In genomic region chr15:95249524-95249923, GRCh38 we compare ENCODE assay signal across 16 cellular contexts.
A peak's percentile ranks its signal among the peaks of the same experiment; 100 is the strongest.
DNase-seq lines count a peak whose midpoint lies in the region; ATAC-seq, FAIRE-seq and TF ChIP-seq lines count a peak whose summit lies in the region.
"Had no signal": no experiment of that assay in that cellular context is flagged by ENCODE, and none has a peak within 500 bp of the region (broad histone marks: within the 10 kb centered on the region; RNA-seq: fewer than 3 reads in every experiment).

No MANE protein-coding gene starts in this region.

- no peaks in the 10 kb centered on the region for H4K20me1 ChIP-seq in K562 (replicated peaks; ENCODE audit: control insufficient read depth, insufficient read depth, low read length)
- H4K20me1 ChIP-seq: BLaER1 treated with 17β-estradiol and CSF1 and Interleukin-3, amounts not matched to agents 10 nM and 100 nM had no signal

- DNase-seq in left ventricle myocardium inferior (no peak), left ventricle myocardium superior (no peak), K562 (ENCODE audit: extremely low read depth in 1 of 4, low spot score in 3 of 4) (no peak), vagina (ENCODE audit: extremely low spot score in 2 of 2) (no peak), GDM1 (lab: John Stamatoyannopoulos, UW) (no peak), GOT3 (lab: John Stamatoyannopoulos, UW) (no peak), hypothalamus (lab: John Stamatoyannopoulos, UW) (no peak)
- DNase-seq: ACHN; CD4-positive, CD25-positive, alpha-beta regulatory T cell; DMS53; GM23248; H7 had no signal

- POLR2A ChIA-PET in K562 (lab: Yijun Ruan, JAX): no interaction called here

- no peak for TF ChIP-seq EP300 in K562 (IDR thresholded peaks at IDR 0.05; ENCODE audit: low read length)
- no peak for TF ChIP-seq EP300 in gastroesophageal sphincter (IDR thresholded peaks at IDR 0.05)

- intact Hi-C loops in left ventricle myocardium inferior (cut with micrococcal nuclease) (no loop called here), left ventricle myocardium superior (cut with micrococcal nuclease) (no loop called here), K562 (cut with micrococcal nuclease) (no loop called here), vagina (cut with DNase I) (no loop called here)

- in situ Hi-C loops in K562 (cut with MboI): no loop called here

- 3% methylated on average over 4 of the region's 4 CpGs for WGBS in K562 (ENCODE audit: insufficient coverage, low coverage, missing lambda C conversion rate)
- 39 to 60% methylated on average over 4 of the region's 4 CpGs for WGBS in gastroesophageal sphincter (ENCODE audit: low coverage in 1 of 2), 2 donors

- H2AFZ ChIP-seq in K562 (ENCODE audit: low read depth, low read length): no peak overlapping the region
- H2AFZ ChIP-seq: GM23248 had no signal

- no peak for FAIRE-seq in K562 (lab: Jason Lieb, UNC)
- FAIRE-seq: GM12878 had no signal

- no peaks in the 10 kb centered on the region for H3K9me3 ChIP-seq in left ventricle myocardium inferior (replicated peaks)
- 0 out of 2 replicates have a peak, but pooled peaks cover 2% of the 10 kb centered on the region for H3K9me3 ChIP-seq in K562 (replicated peaks; ENCODE audit: control insufficient read depth, insufficient read depth, low read depth, low read length)
- H3K9me3 ChIP-seq in gastroesophageal sphincter: no peaks in the 10 kb centered on the region
- H3K9me3 ChIP-seq in vagina: no peaks in the 10 kb centered on the region

- no TSS peak for BruUV-seq in K562 (replicated peaks; lab: Mats Ljungman, UMichigan)

- H3K4me2 ChIP-seq in K562 (ENCODE audit: insufficient read depth, low read length): no peak overlapping the region
- H3K4me2 ChIP-seq: BLaER1 treated with 17β-estradiol and CSF1 and Interleukin-3, amounts not matched to agents 10 nM and 100 nM had no signal

- H3K27ac ChIP-seq in left ventricle myocardium inferior (replicated peaks): peak overlapping the region; percentile 3
- no peak overlapping the region for H3K27ac ChIP-seq in K562 (ENCODE audit: extremely low read depth, low read depth, low read length)
- H3K27ac ChIP-seq in gastroesophageal sphincter: peak overlapping the region; percentile 9 to 71 (median 58)
- peak overlapping the region; percentile 1 for H3K27ac ChIP-seq in vagina
- H3K27ac ChIP-seq: 22Rv1; BLaER1 treated with 17β-estradiol and CSF1 and Interleukin-3, amounts not matched to agents 10 nM and 100 nM; GM23248 had no signal

- H3K36me3 ChIP-seq in left ventricle myocardium inferior (no peaks in the 10 kb centered on the region), K562 (ENCODE audit: control insufficient read depth, insufficient read depth, low read length) (no peaks in the 10 kb centered on the region), gastroesophageal sphincter (no peaks in the 10 kb centered on the region), vagina (no peaks in the 10 kb centered on the region)
- H3K36me3 ChIP-seq: BLaER1 treated with 17β-estradiol and CSF1 and Interleukin-3, amounts not matched to agents 10 nM and 100 nM had no signal

- H3K4me3 ChIP-seq in left ventricle myocardium inferior (no peak overlapping the region), K562 (no peak overlapping the region), gastroesophageal sphincter (no peak overlapping the region), vagina (no peak overlapping the region)
- H3K4me3 ChIP-seq: BLaER1 treated with 17β-estradiol and CSF1 and Interleukin-3, amounts not matched to agents 10 nM and 100 nM; GM12878; GM23248 had no signal

- TF ChIP-seq POLR2A in K562 (conservative IDR thresholded peaks at IDR 0.05) (no peak), gastroesophageal sphincter (IDR thresholded peaks at IDR 0.05) (no peak), vagina (IDR thresholded peaks at IDR 0.05) (no peak)

- no peaks in the 10 kb centered on the region for H3K79me2 ChIP-seq in K562 (ENCODE audit: control insufficient read depth, insufficient read depth, low read length)

- H3K4me1 ChIP-seq in left ventricle myocardium inferior (peaks cover 5% of the 10 kb centered on the region), K562 (replicated peaks in 1 of 2; ENCODE audit: control insufficient read depth in 2 of 2, insufficient read depth in 2 of 2, low read length in 2 of 2) (no peaks in the 10 kb centered on the region; a peak in 2 of 5 replicates), gastroesophageal sphincter (peaks cover 0 to 34% (median 0%) of the 10 kb centered on the region in 3 donors), vagina (peaks cover 11% of the 10 kb centered on the region)
- H3K4me1 ChIP-seq: BLaER1 treated with 17β-estradiol and CSF1 and Interleukin-3, amounts not matched to agents 10 nM and 100 nM had no signal

- H3K27me3 ChIP-seq in left ventricle myocardium inferior (ENCODE audit: low read depth) (no peaks in the 10 kb centered on the region), K562 (ENCODE audit: control insufficient read depth in 2 of 2, insufficient read depth in 2 of 2, low read length in 2 of 2) (no peaks in the 10 kb centered on the region; a peak in 1 of 5 replicates), gastroesophageal sphincter (no peaks in the 10 kb centered on the region), vagina (no peaks in the 10 kb centered on the region)
- H3K27me3 ChIP-seq: BLaER1 treated with 17β-estradiol and CSF1 and Interleukin-3, amounts not matched to agents 10 nM and 100 nM had no signal

- no peak for TF ChIP-seq RAD21 in K562 (CRISPR knock-in tag; conservative IDR thresholded peaks at IDR 0.05 in 1 of 2, IDR thresholded peaks at IDR 0.05 in 1 of 2)

- H3K9me1 ChIP-seq in K562 (ENCODE audit: control insufficient read depth, insufficient read depth, low read length): no peaks in the 10 kb centered on the region

- CTCF ChIA-PET in K562 (lab: Yijun Ruan, JAX; ENCODE audit: low intra/inter-chr PET ratio): no interaction called here

- H3K9ac ChIP-seq in K562 (ENCODE audit: insufficient read depth in 1 of 2, low read depth in 2 of 2, low read length in 2 of 2): no peak overlapping the region
- H3K9ac ChIP-seq: BLaER1 treated with 17β-estradiol and CSF1 and Interleukin-3, amounts not matched to agents 10 nM and 100 nM; GM23248 had no signal

- no peak for TF ChIP-seq CTCF in left ventricle myocardium inferior (IDR thresholded peaks at IDR 0.05; ENCODE audit: borderline replicate concordance)
- no peak for TF ChIP-seq CTCF in K562 (IDR thresholded peaks at IDR 0.05 in 2 of 3, conservative IDR thresholded peaks at IDR 0.05 in 1 of 3; ENCODE audit: insufficient read depth in 2 of 3, low read depth in 1 of 3, low read length in 3 of 3)
- no peak for TF ChIP-seq CTCF in gastroesophageal sphincter (IDR thresholded peaks at IDR 0.05)
- TF ChIP-seq CTCF in vagina (IDR thresholded peaks at IDR 0.05): no peak

- ATAC-seq in left ventricle myocardium superior (no peak), K562 (no peak), gastroesophageal sphincter (no peak)
- ATAC-seq: GM12878 had no signal

TF ChIP-seq in K562, 482 proteins besides CTCF, POLR2A, EP300 and RAD21 (continues in another document):
- TF ChIP-seq SMC3 (conservative IDR thresholded peaks at IDR 0.05; ENCODE audit: insufficient read depth, low read depth, low read length): no peak
- TF ChIP-seq ZNF316 (IDR thresholded peaks at IDR 0.05): peak; percentile 63
- no peak for TF ChIP-seq FOXA1 (IDR thresholded peaks at IDR 0.05; ENCODE audit: borderline replicate concordance)
- no peak for TF ChIP-seq ZNF512 (tag; IDR thresholded peaks at IDR 0.05)
- no peak for TF ChIP-seq DMBX1 (CRISPR knock-in tag; IDR thresholded peaks at IDR 0.05; ENCODE audit: borderline replicate concordance)
- TF ChIP-seq RBM15 (IDR thresholded peaks at IDR 0.05; ENCODE audit: insufficient read depth, low read length): no peak
- no peak for TF ChIP-seq RUNX1 (IDR thresholded peaks at IDR 0.05; ENCODE audit: low read depth)
- TF ChIP-seq SIN3A (IDR thresholded peaks at IDR 0.05; ENCODE audit: borderline replicate concordance in 2 of 2, control insufficient read depth in 1 of 2, low read depth in 2 of 2, low read length in 2 of 2): no peak
- peak; percentile 59 for TF ChIP-seq MAFG (tag; conservative IDR thresholded peaks at IDR 0.05)
- TF ChIP-seq ZKSCAN8 (CRISPR knock-in tag; IDR thresholded peaks at IDR 0.05): no peak
- TF ChIP-seq E2F6 (IDR thresholded peaks at IDR 0.05; ENCODE audit: borderline replicate concordance in 1 of 2, extremely low read depth in 1 of 2, insufficient read depth in 1 of 2, insufficient read length in 1 of 2, low read depth in 1 of 2, low read length in 1 of 2, poor library complexity in 1 of 2, severe bottlenecking in 1 of 2): no peak
- no peak for TF ChIP-seq SPI1 (IDR thresholded peaks at IDR 0.05; ENCODE audit: borderline replicate concordance, low read depth, low read length)
- TF ChIP-seq NBN (IDR thresholded peaks at IDR 0.05; ENCODE audit: low read depth): no peak
- TF ChIP-seq ID3 (CRISPR knock-in tag; IDR thresholded peaks at IDR 0.05): no peak
- TF ChIP-seq ID3 (tag; IDR thresholded peaks at IDR 0.05): no peak
- no peak for TF ChIP-seq SMAD4 (CRISPR knock-in tag; conservative IDR thresholded peaks at IDR 0.05)
- no peak for TF ChIP-seq ZNF699 (CRISPR knock-in tag; IDR thresholded peaks at IDR 0.05; ENCODE audit: insufficient replicate concordance)
- TF ChIP-seq MTF1 (CRISPR knock-in tag; IDR thresholded peaks at IDR 0.05; ENCODE audit: borderline replicate concordance): no peak
